1 cellular context compared by ENCODE assay signal in the genomic region with DNA sequence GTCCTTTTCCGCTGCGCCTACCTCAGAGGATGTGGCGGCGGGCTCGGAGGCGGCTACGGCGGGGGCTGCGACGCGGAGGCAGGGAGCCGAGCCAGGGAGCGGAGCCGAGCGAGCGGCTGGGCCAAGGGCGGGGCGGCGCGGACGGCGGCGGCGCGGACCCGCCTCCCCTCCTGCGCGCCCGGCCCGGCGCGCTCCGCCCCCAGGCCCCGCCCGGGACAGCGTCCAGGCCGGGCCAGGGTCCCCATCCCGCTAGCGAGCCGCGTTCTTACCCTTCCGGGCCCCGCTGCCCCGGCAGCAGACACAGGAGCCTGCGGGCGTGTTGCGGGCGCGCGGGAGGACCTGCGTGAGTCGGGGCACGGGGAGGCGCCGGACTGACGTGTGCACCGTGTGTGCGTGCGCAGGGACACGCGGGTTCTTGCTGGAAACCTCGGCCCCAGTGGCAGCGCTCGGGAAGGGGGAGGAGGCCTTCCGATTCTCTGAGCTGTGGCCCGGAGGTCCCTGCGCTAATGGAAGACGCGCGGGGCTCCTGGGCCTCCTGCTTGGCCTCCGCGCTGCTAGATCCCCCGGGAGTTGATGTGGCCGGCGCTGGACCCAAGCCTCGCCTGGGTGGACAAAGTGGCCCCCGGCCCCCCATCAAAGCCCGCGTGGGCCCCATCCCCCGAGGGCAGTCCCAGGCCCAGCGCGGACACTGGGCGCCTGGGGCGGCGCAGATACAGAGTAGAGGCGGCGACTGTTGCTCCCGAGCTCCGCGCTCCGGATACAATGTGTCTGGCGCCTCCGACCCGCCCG.
TF ChIP-seq lines count a peak whose summit lies in the region.

A gene with protein sequence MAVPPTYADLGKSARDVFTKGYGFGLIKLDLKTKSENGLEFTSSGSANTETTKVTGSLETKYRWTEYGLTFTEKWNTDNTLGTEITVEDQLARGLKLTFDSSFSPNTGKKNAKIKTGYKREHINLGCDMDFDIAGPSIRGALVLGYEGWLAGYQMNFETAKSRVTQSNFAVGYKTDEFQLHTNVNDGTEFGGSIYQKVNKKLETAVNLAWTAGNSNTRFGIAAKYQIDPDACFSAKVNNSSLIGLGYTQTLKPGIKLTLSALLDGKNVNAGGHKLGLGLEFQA (minus strand): TSS at position 350 of the 789 bp plus-strand sequence. CDS start 11,963 bp downstream, outside the sequence.

TF ChIP-seq in SK-N-SH, 30 proteins besides CTCF, POLR2A, EP300 and RAD21 (continued from another document):
- no peak for TF ChIP-seq FOXJ3 (CRISPR knock-in tag; IDR thresholded peaks at IDR 0.05)
- TF ChIP-seq, protein P1, sequence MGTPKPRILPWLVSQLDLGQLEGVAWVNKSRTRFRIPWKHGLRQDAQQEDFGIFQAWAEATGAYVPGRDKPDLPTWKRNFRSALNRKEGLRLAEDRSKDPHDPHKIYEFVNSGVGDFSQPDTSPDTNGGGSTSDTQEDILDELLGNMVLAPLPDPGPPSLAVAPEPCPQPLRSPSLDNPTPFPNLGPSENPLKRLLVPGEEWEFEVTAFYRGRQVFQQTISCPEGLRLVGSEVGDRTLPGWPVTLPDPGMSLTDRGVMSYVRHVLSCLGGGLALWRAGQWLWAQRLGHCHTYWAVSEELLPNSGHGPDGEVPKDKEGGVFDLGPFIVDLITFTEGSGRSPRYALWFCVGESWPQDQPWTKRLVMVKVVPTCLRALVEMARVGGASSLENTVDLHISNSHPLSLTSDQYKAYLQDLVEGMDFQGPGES (IDR thresholded peaks at IDR 0.05; ENCODE audit: low read depth, low read length), result no peak
- peak; percentile 38; the same call in 1 of the 2 replicates for TF ChIP-seq GABPA (IDR thresholded peaks at IDR 0.05; ENCODE audit: low read depth)
- TF ChIP-seq, protein P2, sequence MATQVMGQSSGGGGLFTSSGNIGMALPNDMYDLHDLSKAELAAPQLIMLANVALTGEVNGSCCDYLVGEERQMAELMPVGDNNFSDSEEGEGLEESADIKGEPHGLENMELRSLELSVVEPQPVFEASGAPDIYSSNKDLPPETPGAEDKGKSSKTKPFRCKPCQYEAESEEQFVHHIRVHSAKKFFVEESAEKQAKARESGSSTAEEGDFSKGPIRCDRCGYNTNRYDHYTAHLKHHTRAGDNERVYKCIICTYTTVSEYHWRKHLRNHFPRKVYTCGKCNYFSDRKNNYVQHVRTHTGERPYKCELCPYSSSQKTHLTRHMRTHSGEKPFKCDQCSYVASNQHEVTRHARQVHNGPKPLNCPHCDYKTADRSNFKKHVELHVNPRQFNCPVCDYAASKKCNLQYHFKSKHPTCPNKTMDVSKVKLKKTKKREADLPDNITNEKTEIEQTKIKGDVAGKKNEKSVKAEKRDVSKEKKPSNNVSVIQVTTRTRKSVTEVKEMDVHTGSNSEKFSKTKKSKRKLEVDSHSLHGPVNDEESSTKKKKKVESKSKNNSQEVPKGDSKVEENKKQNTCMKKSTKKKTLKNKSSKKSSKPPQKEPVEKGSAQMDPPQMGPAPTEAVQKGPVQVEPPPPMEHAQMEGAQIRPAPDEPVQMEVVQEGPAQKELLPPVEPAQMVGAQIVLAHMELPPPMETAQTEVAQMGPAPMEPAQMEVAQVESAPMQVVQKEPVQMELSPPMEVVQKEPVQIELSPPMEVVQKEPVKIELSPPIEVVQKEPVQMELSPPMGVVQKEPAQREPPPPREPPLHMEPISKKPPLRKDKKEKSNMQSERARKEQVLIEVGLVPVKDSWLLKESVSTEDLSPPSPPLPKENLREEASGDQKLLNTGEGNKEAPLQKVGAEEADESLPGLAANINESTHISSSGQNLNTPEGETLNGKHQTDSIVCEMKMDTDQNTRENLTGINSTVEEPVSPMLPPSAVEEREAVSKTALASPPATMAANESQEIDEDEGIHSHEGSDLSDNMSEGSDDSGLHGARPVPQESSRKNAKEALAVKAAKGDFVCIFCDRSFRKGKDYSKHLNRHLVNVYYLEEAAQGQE (IDR thresholded peaks at IDR 0.05; ENCODE audit: low read depth, low read length), result 0 out of 2 replicates have a peak, but pooled peaks have one; percentile 2
- no peak for TF ChIP-seq SMC3 (IDR thresholded peaks at IDR 0.05; ENCODE audit: low read depth, low read length)
- TF ChIP-seq RFX5 (IDR thresholded peaks at IDR 0.05; ENCODE audit: low read length), result no peak
- TF ChIP-seq SIN3A (IDR thresholded peaks at IDR 0.05; ENCODE audit: borderline replicate concordance, low read depth, low read length), result no peak; the same call in 1 of the 2 replicates
- TF ChIP-seq YY1 (IDR thresholded peaks at IDR 0.05; ENCODE audit: low read depth), result peak; percentile 55
- TF ChIP-seq ELF1 (IDR thresholded peaks at IDR 0.05), result no peak; the same call in 1 of the 2 replicates
- TF ChIP-seq RCOR1 (IDR thresholded peaks at IDR 0.05; ENCODE audit: low read length), result no peak
- TF ChIP-seq TEAD4 (IDR thresholded peaks at IDR 0.05; ENCODE audit: borderline replicate concordance, insufficient read depth), result no peak
- TF ChIP-seq TCF12 (IDR thresholded peaks at IDR 0.05), result no peak
